Comparison of ENCODE assay signal across 8 cellular contexts in the genomic region with DNA sequence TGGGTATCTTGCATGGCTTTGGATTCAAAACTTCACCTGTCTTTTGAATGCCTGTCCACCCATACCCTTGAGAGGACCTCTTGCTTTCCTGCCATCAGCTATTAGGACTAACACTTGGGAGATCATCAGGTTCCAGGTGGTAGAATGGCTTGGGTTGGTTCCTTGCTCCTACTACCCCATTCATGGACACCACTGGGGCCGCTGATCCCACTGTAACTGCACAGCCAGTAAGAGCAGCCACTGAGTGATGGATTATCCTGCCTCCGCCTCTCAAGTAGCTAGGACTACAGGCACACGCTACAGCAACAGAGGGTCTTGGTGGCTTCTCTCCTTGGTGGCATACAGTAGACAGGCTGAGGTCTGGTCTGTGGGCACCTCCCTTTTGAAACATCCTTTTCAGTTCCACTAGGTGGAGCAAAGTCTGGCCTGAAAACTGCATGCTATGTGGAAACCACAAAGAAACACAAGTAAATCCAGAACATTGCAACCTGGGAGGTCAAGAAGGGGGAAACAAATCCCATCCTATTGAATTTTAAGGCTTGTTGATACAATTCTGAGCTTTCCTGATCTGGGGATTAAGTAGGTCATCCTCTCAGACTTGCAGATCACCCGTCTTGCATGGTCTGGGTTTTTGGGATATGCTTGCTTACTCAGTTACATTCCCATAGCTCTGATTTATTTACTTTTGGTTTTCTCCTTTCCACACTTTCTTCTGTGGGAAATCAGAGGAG. TPM values are rescaled to one million over a fixed set of nuclear protein-coding genes. Genes with fewer than 3 reads are reported as not detected.
A peak's percentile ranks its signal among the peaks of the same experiment; 100 is the strongest.
DNase-seq lines count a peak whose midpoint lies in the region; TF ChIP-seq lines count a peak whose summit lies in the region.

No MANE protein-coding gene starts in this region.

- H3K9me2 ChIP-seq in Karpas-422 (replicated peaks; ENCODE audit: insufficient read depth, low read length): no peaks in the 10 kb centered on the region

- no peak overlapping the region for H3K27ac ChIP-seq in Karpas-422 (ENCODE audit: low read length)
- peak overlapping the region; percentile 26 to 87 (median 48) for H3K27ac ChIP-seq in adrenal gland
- H3K27ac ChIP-seq in smooth muscle cell (ENCODE audit: low read depth): peak overlapping the region; percentile 73

- intact Hi-C loops in adrenal gland (cut with DNase I): no loop called here

- H3K4me3 ChIP-seq in Karpas-422 (ENCODE audit: low read length) (no peak overlapping the region), adrenal gland (peak overlapping the region in 1 of 4 donors; percentile 20), smooth muscle cell (no peak overlapping the region)

- H3K9me3 ChIP-seq in Karpas-422 (ENCODE audit: low read length) (no peaks in the 10 kb centered on the region), adrenal gland (replicated peaks in 1 of 3) (no peaks in the 10 kb centered on the region), smooth muscle cell (replicated peaks; ENCODE audit: low read depth) (no peaks in the 10 kb centered on the region)

- H3K27me3 ChIP-seq in Karpas-422 (ENCODE audit: low read length) (no peaks in the 10 kb centered on the region), adrenal gland (no peaks in the 10 kb centered on the region), smooth muscle cell (ENCODE audit: low read depth) (no peaks in the 10 kb centered on the region)

- no peaks in the 10 kb centered on the region for H3K36me3 ChIP-seq in Karpas-422 (ENCODE audit: insufficient read depth, low read length)
- H3K36me3 ChIP-seq in adrenal gland (replicated peaks in 1 of 2): no peaks in the 10 kb centered on the region
- no peaks in the 10 kb centered on the region for H3K36me3 ChIP-seq in smooth muscle cell (ENCODE audit: low read depth)

- H3K79me2 ChIP-seq in Karpas-422 (ENCODE audit: low read length) (peaks cover 74% of the 10 kb centered on the region), smooth muscle cell (ENCODE audit: low read depth) (peaks cover 72% of the 10 kb centered on the region)

- WGBS in adrenal gland, 4 donors: 46 to 85% (median 79%) methylated on average over 1 to 4 of the region's 4 CpGs
- WGBS in smooth muscle cell (ENCODE audit: low lambda C conversion rate): 48% methylated on average over 4 of the region's 4 CpGs

- TF ChIP-seq CTCF in adrenal gland (IDR thresholded peaks at IDR 0.05) (peak; percentile 32 to 66 (median 54)), smooth muscle cell (IDR thresholded peaks at IDR 0.05; ENCODE audit: borderline replicate concordance, insufficient read depth, poor library complexity, severe bottlenecking) (peak; percentile 49)

- H3K9ac ChIP-seq in Karpas-422 (ENCODE audit: low read length): no peak overlapping the region
- peak overlapping the region; percentile 49 for H3K9ac ChIP-seq in smooth muscle cell (ENCODE audit: low read depth)

- H2AFZ ChIP-seq in Karpas-422 (ENCODE audit: low read length): no peak overlapping the region
- H2AFZ ChIP-seq in smooth muscle cell (ENCODE audit: low read depth): no peak overlapping the region

- peaks cover 29% of the 10 kb centered on the region for H3F3A ChIP-seq in smooth muscle cell (ENCODE audit: low read depth)

- H3K4me2 ChIP-seq in Karpas-422 (ENCODE audit: low read depth, low read length, poor library complexity, severe bottlenecking) (no peak overlapping the region), smooth muscle cell (peak overlapping the region; percentile 70)

- TF ChIP-seq POLR2A in adrenal gland (IDR thresholded peaks at IDR 0.05): no peak

- H3K4me1 ChIP-seq in Karpas-422 (ENCODE audit: low read length) (no peaks in the 10 kb centered on the region), adrenal gland (replicated peaks in 1 of 2) (peaks cover 17 to 42% of the 10 kb centered on the region in 2 donors), smooth muscle cell (ENCODE audit: low read depth) (peaks cover 19% of the 10 kb centered on the region)

- DNase-seq in DMS 273 (lab: John Stamatoyannopoulos, UW; ENCODE audit: unreplicated experiment) (peak; percentile 42), DMS 273 treated with DMSO at 0.1 percent for 48 hours (lab: John Stamatoyannopoulos, UW) (no peak), Karpas-422 (peak; percentile 73), adrenal gland (peak in 2 of 7 donors; percentile 43 to 63), hepatic stellate cell (ENCODE audit: low spot score) (peak; percentile 61), smooth muscle cell (lab: John Stamatoyannopoulos, UW; ENCODE audit: unreplicated experiment) (no peak)
- no peak for DNase-seq in stimulated activated CD4-positive, alpha-beta T cell treated with anti-CD3 and anti-CD28 coated beads, Interleukin-2, amount 100 ng/mL, for 48 hours
- DNase-seq in activated CD4-positive, alpha-beta T cell treated with anti-CD3 and anti-CD28 coated beads, Interleukin-2, amount 50 U/mL, for 48 hours: no peak

- H4K20me1 ChIP-seq in Karpas-422 (ENCODE audit: insufficient read depth, low read depth, low read length) (0 out of 2 replicates have a peak, but pooled peaks cover 5% of the 10 kb centered on the region), smooth muscle cell (ENCODE audit: low read depth) (peaks cover 99% of the 10 kb centered on the region)

RNA-seq across cellular contexts. Expression of gene WBP1L, which starts 9.4 kb away (rescaled TPM):
- total RNA-seq in Karpas-422 (2014; rRNA removed; shearing (Covaris generic); ENCODE audit: low replicate concordance): 34.8 and 43.0 TPM in 2 replicates
- total RNA-seq in adrenal gland (100 to 1,000 TPM in 7 of 8 donors, 10 to 100 TPM in 1; 77.4 to 231 (median 120) TPM), smooth muscle cell (33.9 and 45.3 TPM in 2 replicates)
- polyA plus RNA-seq in adrenal gland (10 to 100 TPM; 38.5 to 48.5 (median 46.7) TPM), smooth muscle cell (18.0 and 18.2 TPM in 2 replicates)

RNA-seq across cellular contexts. Expression of gene SFXN2, which starts 38.7 kb away (rescaled TPM):
- total RNA-seq in Karpas-422 (2014; rRNA removed; shearing (Covaris generic); ENCODE audit: low replicate concordance): 10.2 and 25.8 TPM in 2 replicates
- total RNA-seq in adrenal gland (10 to 100 TPM in 2 of 8 donors, 1 to 10 TPM in 5, under 1 TPM in 1; 0.91 to 12.2 (median 6.4) TPM), smooth muscle cell (2.6 and 2.9 TPM in 2 replicates)
- polyA plus RNA-seq in adrenal gland (1 to 10 TPM; 3.7 to 4.4 (median 4.1) TPM), smooth muscle cell (1.7 and 2.0 TPM in 2 replicates)

RNA-seq across cellular contexts. Expression of gene ARL3, which starts 38.9 kb away (rescaled TPM):
- total RNA-seq in Karpas-422 (2014; rRNA removed; shearing (Covaris generic); ENCODE audit: low replicate concordance): 4.6 and 6.6 TPM in 2 replicates
- total RNA-seq in adrenal gland: 10 to 100 TPM in 3 of 8 donors, 1 to 10 TPM in 5; 4.8 to 13.2 (median 7.9) TPM
- polyA plus RNA-seq in adrenal gland: 10 to 100 TPM in 1 of 3 donors, 1 to 10 TPM in 2; 6.4 to 20.5 (median 7.6) TPM
- total RNA-seq in smooth muscle cell: 12.7 and 14.1 TPM in 2 replicates
- polyA plus RNA-seq in smooth muscle cell: 30.2 and 31.0 TPM in 2 replicates

Comparison
In these comparisons a context has a peak if more than half of its experiments do, and no peak if none do; other contexts are left out.
1. DNase-seq: peak in DMS 273 (single experiment), Karpas-422 (single experiment) and hepatic stellate cell (single experiment); none in DMS 273 treated with DMSO at 0.1 percent for 48 hours (single experiment), smooth muscle cell (single experiment), stimulated activated CD4-positive, alpha-beta T cell treated with anti-CD3 and anti-CD28 coated beads, Interleukin-2, amount 100 ng/mL, for 48 hours (0 of 2) and activated CD4-positive, alpha-beta T cell treated with anti-CD3 and anti-CD28 coated beads, Interleukin-2, amount 50 U/mL, for 48 hours (0 of 2).